Comparison of ENCODE assay signal across 8 cellular contexts in genomic region chr22:31829505-31829904, GRCh38.
DNase-seq lines count a peak whose midpoint lies in the region; ATAC-seq and TF ChIP-seq lines count a peak whose summit lies in the region.

No MANE protein-coding gene starts in this region.

- peak; percentile 91 for DNase-seq in A172 (ENCODE audit: low spot score)
- peak; percentile 17 for DNase-seq in GOT3 (lab: John Stamatoyannopoulos, UW)
- peak; percentile 83 to 95 for DNase-seq in fibroblast of lung (ENCODE audit: low read depth in 2 of 2)
- peak; percentile 34 for DNase-seq in stimulated activated CD4-positive, alpha-beta T cell treated with anti-CD3 and anti-CD28 coated beads, Interleukin-4, amount 100 ng/mL, for 1 hour
- DNase-seq in effector CD4-positive, alpha-beta T cell, result no peak
- DNase-seq in neuronal stem cell (ENCODE audit: low spot score), result no peak
- DNase-seq in testis, result no peak

- peak; percentile 98 for ATAC-seq in activated CD4-positive, CD25-positive, alpha-beta regulatory T cell treated with anti-CD3 and anti-CD28 coated beads, Interleukin-2, amount 50 U/mL, for 24 hours

- peak overlapping the region; percentile 55 for H3K4me2 ChIP-seq in fibroblast of lung (ENCODE audit: extremely low read depth, insufficient read depth, low read length)
- no peak overlapping the region for H3K4me2 ChIP-seq in neuronal stem cell (ENCODE audit: insufficient read depth, low read length, poor library complexity, severe bottlenecking)

- H2BK5ac ChIP-seq in neuronal stem cell (ENCODE audit: low read length), result no peak overlapping the region

- TF ChIP-seq CTCF in fibroblast of lung (conservative IDR thresholded peaks at IDR 0.05 in 1 of 2, IDR thresholded peaks at IDR 0.05 in 1 of 2; ENCODE audit: low read depth in 1 of 2, low read length in 2 of 2) (no peak), testis (IDR thresholded peaks at IDR 0.05) (no peak)

- no peaks in the 10 kb centered on the region for H3K79me2 ChIP-seq in fibroblast of lung (ENCODE audit: control insufficient read depth, insufficient read depth, low read length)

- no peak overlapping the region for H4K91ac ChIP-seq in neuronal stem cell (ENCODE audit: low read depth, low read length, poor library complexity)

- no peak for TF ChIP-seq POLR2A in testis (IDR thresholded peaks at IDR 0.05)

- no peaks in the 10 kb centered on the region for H3K79me1 ChIP-seq in neuronal stem cell (ENCODE audit: low read depth, low read length)

- H3K9ac ChIP-seq in fibroblast of lung (ENCODE audit: insufficient read depth, low read length) (no peak overlapping the region), neuronal stem cell (ENCODE audit: low read depth, low read length, poor library complexity) (no peak overlapping the region)

- intact Hi-C loops in testis (cut with DNase I; ENCODE audit: low total_unique reads), result no loop called here

- H2AK5ac ChIP-seq in neuronal stem cell (ENCODE audit: low read depth, low read length), result no peak overlapping the region

- H3K9me3 ChIP-seq in fibroblast of lung (ENCODE audit: control insufficient read depth, insufficient read depth, low read depth, low read length) (no peaks in the 10 kb centered on the region), neuronal stem cell (replicated peaks in 1 of 2; ENCODE audit: control insufficient read depth in 2 of 2, insufficient read depth in 1 of 2, low read depth in 1 of 2, low read length in 2 of 2) (no peaks in the 10 kb centered on the region), testis (no peaks in the 10 kb centered on the region)

- H3K18ac ChIP-seq in neuronal stem cell (ENCODE audit: low read length), result no peak overlapping the region

- no peaks in the 10 kb centered on the region for H3K27me3 ChIP-seq in fibroblast of lung (ENCODE audit: control insufficient read depth, insufficient read depth, low read length)
- H3K27me3 ChIP-seq in neuronal stem cell (ENCODE audit: control insufficient read depth in 3 of 3, insufficient read depth in 3 of 3, low read depth in 1 of 3, low read length in 3 of 3), result no peaks in the 10 kb centered on the region
- no peaks in the 10 kb centered on the region for H3K27me3 ChIP-seq in testis

- no peak overlapping the region for H3K23ac ChIP-seq in neuronal stem cell (ENCODE audit: low read depth, low read length, poor library complexity)

- H3K4ac ChIP-seq in neuronal stem cell (ENCODE audit: low read length), result no peak overlapping the region

- H4K8ac ChIP-seq in neuronal stem cell (ENCODE audit: low read depth, low read length), result no peak overlapping the region

- H4K20me1 ChIP-seq in fibroblast of lung (ENCODE audit: control insufficient read depth, extremely low read depth, insufficient read depth, low read length), result no peaks in the 10 kb centered on the region

- H3K27ac ChIP-seq in fibroblast of lung (ENCODE audit: insufficient read depth, low read length) (peak overlapping the region; percentile 61), neuronal stem cell (replicated peaks; ENCODE audit: low read length) (no peak overlapping the region), testis (no peak overlapping the region)

- H2BK120ac ChIP-seq in neuronal stem cell (ENCODE audit: low read depth, low read length), result no peak overlapping the region

- H2AFZ ChIP-seq in fibroblast of lung (ENCODE audit: low read length) (no peak overlapping the region), neuronal stem cell (ENCODE audit: low read length) (no peak overlapping the region)

- no peak overlapping the region for H3K4me3 ChIP-seq in fibroblast of lung (replicated peaks in 1 of 4; ENCODE audit: control extremely low read depth in 1 of 4, insufficient read depth in 1 of 4, low read depth in 3 of 4, low read length in 4 of 4)
- no peak overlapping the region for H3K4me3 ChIP-seq in neuronal stem cell (ENCODE audit: low read length in 2 of 2)
- no peak overlapping the region for H3K4me3 ChIP-seq in testis

- H2BK12ac ChIP-seq in neuronal stem cell (ENCODE audit: low read length), result no peak overlapping the region

- H3K14ac ChIP-seq in neuronal stem cell (ENCODE audit: low read length), result no peak overlapping the region

- no peaks in the 10 kb centered on the region for H3K36me3 ChIP-seq in fibroblast of lung (ENCODE audit: control insufficient read depth, insufficient read depth, low read length)
- peaks cover 4 to 47% of the 10 kb centered on the region in 2 donors for H3K36me3 ChIP-seq in neuronal stem cell (replicated peaks in 1 of 2; ENCODE audit: control insufficient read depth in 2 of 2, insufficient read depth in 2 of 2, low read length in 2 of 2)
- H3K36me3 ChIP-seq in testis (ENCODE audit: low read depth, missing control alignments), result no peaks in the 10 kb centered on the region

- no peak overlapping the region for H2BK15ac ChIP-seq in neuronal stem cell (ENCODE audit: low read length)

- H3K4me1 ChIP-seq in fibroblast of lung (ENCODE audit: control insufficient read depth, extremely low read depth, insufficient read depth, low read length) (peaks cover 9% of the 10 kb centered on the region), neuronal stem cell (ENCODE audit: control insufficient read depth in 2 of 2, insufficient read depth in 1 of 2, low read depth in 1 of 2, low read length in 2 of 2) (peaks cover 0 to 12% of the 10 kb centered on the region in 2 donors), testis (no peaks in the 10 kb centered on the region)

- WGBS in neuronal stem cell (ENCODE audit: extremely low coverage in 2 of 2, insufficient read length in 2 of 2, insufficient replicate concordance in 1 of 2), 2 donors, result no CpG with 5 or more reads among the region's 1 CpG
- WGBS in testis, 2 donors, result 56 to 64% methylated on average over 1 of the region's 1 CpG

Comparison
In these comparisons a context has a peak if more than half of its experiments do, and no peak if none do; other contexts are left out.
1. DNase-seq: peak in A172 (single experiment), GOT3 (single experiment), fibroblast of lung (2 of 2) and stimulated activated CD4-positive, alpha-beta T cell treated with anti-CD3 and anti-CD28 coated beads, Interleukin-4, amount 100 ng/mL, for 1 hour (single experiment); none in effector CD4-positive, alpha-beta T cell (single experiment), neuronal stem cell (single experiment) and testis (single experiment).